In the genomic region with DNA sequence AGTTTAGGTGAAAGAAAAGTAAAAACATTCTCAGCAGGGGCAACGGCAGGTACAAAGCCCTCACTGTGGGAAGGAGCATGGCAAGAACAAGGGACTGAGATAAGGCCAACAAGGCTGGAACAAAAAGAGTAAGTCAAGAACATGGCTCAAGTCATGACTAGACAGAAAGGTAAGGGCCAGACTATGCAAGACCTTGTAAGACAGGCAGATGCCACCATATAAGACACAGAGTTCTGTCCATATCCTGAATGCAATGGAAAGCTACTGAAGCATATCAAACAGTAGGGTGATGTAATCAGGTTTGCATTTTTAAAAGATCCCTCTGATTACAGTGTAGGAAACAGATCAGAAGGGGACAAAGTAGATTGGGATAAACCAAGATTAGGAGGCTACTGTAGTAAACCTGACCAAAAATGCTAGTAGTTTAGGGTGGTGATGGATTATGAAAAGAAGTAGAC, we compare ENCODE assay signal across 10 cellular contexts. TPM values are rescaled to one million over a fixed set of nuclear protein-coding genes. Genes with fewer than 3 reads are reported as not detected.
DNase-seq lines count a peak whose midpoint lies in the region; ATAC-seq and TF ChIP-seq lines count a peak whose summit lies in the region.
"Had no signal": no experiment of that assay in that cellular context is flagged by ENCODE, and none has a peak within 500 bp of the region (broad histone marks: within the 10 kb centered on the region; RNA-seq: fewer than 3 reads in every experiment).

No MANE protein-coding gene starts in this region.

- H3K27ac Mint-ChIP-seq in Caco-2 (ENCODE audit: unreplicated experiment), result peak overlapping the region; percentile 50
- peak overlapping the region in 3 of 7 donors; percentile 0 to 33 (median 26) for H3K27ac Mint-ChIP-seq in CD4-positive, alpha-beta memory T cell
- no peak overlapping the region for H3K27ac Mint-ChIP-seq in activated CD8-positive, alpha-beta memory T cell treated with anti-CD3 and anti-CD28 coated beads, Interleukin-2, amount 10 ng/mL, durations not matched to agents 7 days and 5 days

- H3K36me3 ChIP-seq in Caco-2 (ENCODE audit: control insufficient read depth, insufficient read depth, low read length), result no peaks in the 10 kb centered on the region
- H3K36me3 ChIP-seq in CD4-positive, alpha-beta memory T cell (ENCODE audit: insufficient read depth, low read length), result no peaks in the 10 kb centered on the region

- H3K36me3 Mint-ChIP-seq in Caco-2 (ENCODE audit: insufficient read depth, unreplicated experiment), result peaks cover 5% of the 10 kb centered on the region
- H3K36me3 Mint-ChIP-seq in CD4-positive, alpha-beta memory T cell, result peaks cover 0 to 4% of the 10 kb centered on the region in 2 donors
- peaks cover 4% of the 10 kb centered on the region for H3K36me3 Mint-ChIP-seq in activated CD8-positive, alpha-beta memory T cell treated with anti-CD3 and anti-CD28 coated beads, Interleukin-2, amount 10 ng/mL, durations not matched to agents 7 days and 5 days

- no TSS peak for BruUV-seq in Caco-2 (replicated peaks; lab: Mats Ljungman, UMichigan)

- no peak overlapping the region for H3K27ac ChIP-seq in CD4-positive, alpha-beta memory T cell (ENCODE audit: low read depth, low read length)
- H3K27ac ChIP-seq: coronary artery had no signal

- H3K4me1 ChIP-seq in Caco-2, result peaks cover 17% of the 10 kb centered on the region
- H3K4me1 ChIP-seq in CD4-positive, alpha-beta memory T cell (ENCODE audit: insufficient read depth, low read length), result peaks cover 35% of the 10 kb centered on the region

- peak; percentile 34 for ATAC-seq in GM19452 (IDR thresholded peaks at IDR 0.05; ENCODE audit: unreplicated experiment)
- no peak for ATAC-seq in activated CD8-positive, alpha-beta memory T cell treated with anti-CD3 and anti-CD28 coated beads, Interleukin-2, amount 10 ng/mL, durations not matched to agents 7 days and 5 days

- intact Hi-C loops in Caco-2 (cut with micrococcal nuclease; ENCODE audit: unreplicated experiment), result no loop called here
- intact Hi-C loops in CD4-positive, alpha-beta memory T cell (cut with micrococcal nuclease), result loop anchor here (5.0 kb wide), 1 partner anchor 420 kb away; no protein-coding TSS in a partner anchor

- no peaks in the 10 kb centered on the region for H3K9me3 Mint-ChIP-seq in Caco-2 (ENCODE audit: unreplicated experiment)
- no peaks in the 10 kb centered on the region for H3K9me3 Mint-ChIP-seq in CD4-positive, alpha-beta memory T cell
- no peaks in the 10 kb centered on the region for H3K9me3 Mint-ChIP-seq in activated CD8-positive, alpha-beta memory T cell treated with anti-CD3 and anti-CD28 coated beads, Interleukin-2, amount 10 ng/mL, durations not matched to agents 7 days and 5 days (ENCODE audit: low read depth)

- no peaks in the 10 kb centered on the region for H3K9me3 ChIP-seq in Caco-2
- no peaks in the 10 kb centered on the region for H3K9me3 ChIP-seq in CD4-positive, alpha-beta memory T cell (ENCODE audit: control insufficient read depth in 1 of 2, low read length in 2 of 2)

- H3K4me3 ChIP-seq in Caco-2 (ENCODE audit: low read depth, low read length), result no peak overlapping the region
- H3K4me3 ChIP-seq in CD4-positive, alpha-beta memory T cell (ENCODE audit: low read length in 2 of 2), result no peak overlapping the region
- H3K4me3 ChIP-seq: coronary artery had no signal

- H3K27me3 Mint-ChIP-seq in Caco-2 (ENCODE audit: insufficient read depth, unreplicated experiment), result no peaks in the 10 kb centered on the region
- H3K27me3 Mint-ChIP-seq in CD4-positive, alpha-beta memory T cell, result no peaks in the 10 kb centered on the region
- H3K27me3 Mint-ChIP-seq in activated CD8-positive, alpha-beta memory T cell treated with anti-CD3 and anti-CD28 coated beads, Interleukin-2, amount 10 ng/mL, durations not matched to agents 7 days and 5 days, result no peaks in the 10 kb centered on the region

- H3K4me1 Mint-ChIP-seq in Caco-2 (ENCODE audit: low read depth, unreplicated experiment), result peaks cover 21% of the 10 kb centered on the region
- peaks cover 35 to 48% (median 36%) of the 10 kb centered on the region in 4 donors for H3K4me1 Mint-ChIP-seq in CD4-positive, alpha-beta memory T cell
- peaks cover 44% of the 10 kb centered on the region for H3K4me1 Mint-ChIP-seq in activated CD8-positive, alpha-beta memory T cell treated with anti-CD3 and anti-CD28 coated beads, Interleukin-2, amount 10 ng/mL, durations not matched to agents 7 days and 5 days

- DNase-seq in Caco-2, result no peak
- DNase-seq in NCI-H69 (lab: John Stamatoyannopoulos, UW), result peak; percentile 43
- peak; percentile 51 for DNase-seq in germinal center (ENCODE audit: low spot score)
- DNase-seq in CD4-positive, alpha-beta memory T cell, result no peak
- DNase-seq in stimulated activated CD4-positive, alpha-beta T cell treated with anti-CD3 and anti-CD28 coated beads, Interleukin-2, amount 100 ng/mL, for 24 hours, result no peak
- no peak for DNase-seq in cerebellar nuclear complex (lab: John Stamatoyannopoulos, UW)
- DNase-seq in activated CD8-positive, alpha-beta memory T cell treated with anti-CD3 and anti-CD28 coated beads, Interleukin-2, amount 10 ng/mL, durations not matched to agents 7 days and 5 days, result no peak
- DNase-seq: DMS79 treated with DMSO at 0.1 percent for 48 hours had no signal

- CTCF ChIA-PET in Caco-2 (lab: Charles Lee), result interaction anchor here (1.6 to 1.7 kb wide), 2 partner anchors 116 to 218 kb away, joined by 10 to 14 read pairs; a partner anchor contains a TSS
- CTCF ChIA-PET in CD4-positive, alpha-beta memory T cell (lab: Charles Lee; ENCODE audit: partially characterized antibody), result interaction anchor here (1.0 to 3.1 kb wide), 6 partner anchors 16 to 685 kb away, joined by 3 to 128 read pairs (median 8); a partner anchor contains a TSS
- CTCF ChIA-PET in activated CD8-positive, alpha-beta memory T cell treated with anti-CD3 and anti-CD28 coated beads, Interleukin-2, amount 10 ng/mL, durations not matched to agents 7 days and 5 days (lab: Charles Lee), result interaction anchor here (2.1 to 3.1 kb wide), 2 partner anchors 73 to 218 kb away, joined by 4 to 72 read pairs; a partner anchor contains a TSS

- peak overlapping the region; percentile 9 for H3K4me3 Mint-ChIP-seq in Caco-2 (ENCODE audit: unreplicated experiment)
- H3K4me3 Mint-ChIP-seq in CD4-positive, alpha-beta memory T cell, result no peak overlapping the region
- no peak overlapping the region for H3K4me3 Mint-ChIP-seq in activated CD8-positive, alpha-beta memory T cell treated with anti-CD3 and anti-CD28 coated beads, Interleukin-2, amount 10 ng/mL, durations not matched to agents 7 days and 5 days

- POLR2A ChIA-PET in Caco-2 (lab: Charles Lee), result interaction anchor here (1.7 kb wide), 1 partner anchor 12 kb away, joined by 4 read pairs; no protein-coding TSS in a partner anchor
- POLR2A ChIA-PET in CD4-positive, alpha-beta memory T cell (lab: Charles Lee; ENCODE audit: partially characterized antibody), result interaction anchor here (0.7 to 2.0 kb wide), 5 partner anchors 14 to 610 kb away, joined by 3 to 40 read pairs (median 4); a partner anchor contains a TSS

- no peaks in the 10 kb centered on the region for H3K27me3 ChIP-seq in Caco-2 (replicated peaks; ENCODE audit: control insufficient read depth, insufficient read depth, low read length)
- H3K27me3 ChIP-seq in CD4-positive, alpha-beta memory T cell (ENCODE audit: insufficient read depth, low read length), result no peaks in the 10 kb centered on the region

- TF ChIP-seq CTCF in Caco-2 (IDR thresholded peaks at IDR 0.05; ENCODE audit: insufficient read depth in 1 of 2, low read depth in 1 of 2, low read length in 1 of 2, severe bottlenecking in 1 of 2, unreplicated experiment in 1 of 2), result no peak

RNA-seq across cellular contexts. Expression of a gene that starts 5.5 kb away (rescaled TPM):
- 22.2 and 28.8 TPM in 2 replicates for total RNA-seq in Caco-2 (2022)
- total RNA-seq in CD4-positive, alpha-beta memory T cell, result 10 to 100 TPM; 28.8 to 34.5 TPM
- 10 to 100 TPM in 1 of 2 donors, 1 to 10 TPM in 1; 8.0 to 20.2 TPM for polyA plus RNA-seq in CD4-positive, alpha-beta memory T cell
- total RNA-seq in activated CD8-positive, alpha-beta memory T cell treated with anti-CD3 and anti-CD28 coated beads, Interleukin-2, amount 10 ng/mL, durations not matched to agents 7 days and 5 days, result 10 to 100 TPM; 23.7 to 24.3 TPM

Comparison
In these comparisons a context has a peak if more than half of its experiments do, and no peak if none do; other contexts are left out.
1. DNase-seq: peak in NCI-H69 (single experiment) and germinal center (single experiment); none in Caco-2 (0 of 2), CD4-positive, alpha-beta memory T cell (0 of 5), stimulated activated CD4-positive, alpha-beta T cell treated with anti-CD3 and anti-CD28 coated beads, Interleukin-2, amount 100 ng/mL, for 24 hours (0 of 2), cerebellar nuclear complex (0 of 2) and activated CD8-positive, alpha-beta memory T cell treated with anti-CD3 and anti-CD28 coated beads, Interleukin-2, amount 10 ng/mL, durations not matched to agents 7 days and 5 days (single experiment).